Comparison of ENCODE assay signal across 21 cellular contexts in the genomic region with DNA sequence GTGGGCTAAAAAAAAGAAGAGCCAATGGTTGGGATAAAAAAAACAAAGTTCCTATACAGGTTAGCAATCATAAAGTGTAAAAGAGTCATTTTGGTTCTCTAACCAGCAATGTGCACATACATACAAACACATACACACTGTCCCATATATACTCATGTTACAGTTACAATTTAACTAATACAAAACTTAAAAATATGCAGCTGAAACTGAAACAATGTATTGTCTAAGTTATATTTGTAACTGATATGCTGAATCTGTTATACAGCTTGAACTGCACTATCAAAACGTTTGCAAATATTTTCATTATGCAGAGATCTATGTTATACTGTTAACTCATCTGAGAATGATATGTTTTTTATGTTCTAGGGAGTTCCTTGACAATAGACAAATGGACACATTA.
DNase-seq lines count a peak whose midpoint lies in the region; ATAC-seq, FAIRE-seq and TF ChIP-seq lines count a peak whose summit lies in the region.
"Had no signal": no experiment of that assay in that cellular context is flagged by ENCODE, and none has a peak within 500 bp of the region (broad histone marks: within the 10 kb centered on the region; RNA-seq: fewer than 3 reads in every experiment).

No MANE protein-coding gene starts in this region.

- H3K36me3 ChIP-seq in MM.1S (replicated peaks; ENCODE audit: insufficient read depth, low read length), result no peaks in the 10 kb centered on the region
- no peaks in the 10 kb centered on the region for H3K36me3 ChIP-seq in CD4-positive, alpha-beta memory T cell (ENCODE audit: insufficient read depth, low read length)
- H3K36me3 ChIP-seq: cardiac muscle cell, pancreas had no signal

- H3K9ac ChIP-seq in MM.1S (ENCODE audit: low read length), result no peak overlapping the region; the same call in 1 of the 2 replicates
- H3K9ac ChIP-seq: GM23248 had no signal

- peaks cover 41% of the 10 kb centered on the region for H3K4me1 ChIP-seq in MM.1S (ENCODE audit: low read length)
- peaks cover 19% of the 10 kb centered on the region for H3K4me1 ChIP-seq in CD4-positive, alpha-beta memory T cell (ENCODE audit: insufficient read depth, low read length)
- H3K4me1 ChIP-seq: pancreas had no signal

- H3F3A ChIP-seq in MM.1S (ENCODE audit: insufficient read depth, low read length), result peaks cover 27% of the 10 kb centered on the region

- intact Hi-C loops in CD4-positive, alpha-beta memory T cell (cut with micrococcal nuclease), result no loop called here

- ATAC-seq in GM18870 (IDR thresholded peaks at IDR 0.05; ENCODE audit: unreplicated experiment), result peak; percentile 78
- ATAC-seq in GM21528 (IDR thresholded peaks at IDR 0.05; ENCODE audit: low FRiP score, unreplicated experiment), result peak; percentile 65
- ATAC-seq in HG03095 (IDR thresholded peaks at IDR 0.05; ENCODE audit: unreplicated experiment), result peak; percentile 52
- ATAC-seq: activated naive CD8-positive, alpha-beta T cell treated with anti-CD3 and anti-CD28 coated beads, Interleukin-2, amount 50 U/mL, for 24 hours; esophagus mucosa; pancreas; T-cell had no signal

- CTCF ChIA-PET in CD4-positive, alpha-beta memory T cell (lab: Charles Lee; ENCODE audit: partially characterized antibody), result interaction anchor here (1.5 kb wide), 1 partner anchor 327 kb away, joined by 5 read pairs; no protein-coding TSS in a partner anchor

- no peak overlapping the region for H3K27ac Mint-ChIP-seq in CD4-positive, alpha-beta memory T cell
- H3K27ac Mint-ChIP-seq: activated naive CD8-positive, alpha-beta T cell treated with anti-CD3 and anti-CD28 coated beads, Interleukin-2, amount 50 U/mL, for 24 hours; activated T-helper 1 cell treated with anti-CD3 and anti-CD28 coated beads, Interleukin-12 subunit alpha, Interleukin-12 subunit beta, Interleukin-2, Interleukin-4 antibody, amounts not matched to agents 30 ng/mL and 10 ng/mL and 1 ng/mL, durations not matched to agents 14 hours and 24 hours and 36 hours; T-cell had no signal

- H3K9me2 ChIP-seq in MM.1S (replicated peaks; ENCODE audit: insufficient read depth, low read length), result no peaks in the 10 kb centered on the region

- no peaks in the 10 kb centered on the region for H3K27me3 Mint-ChIP-seq in CD4-positive, alpha-beta memory T cell
- H3K27me3 Mint-ChIP-seq: activated naive CD8-positive, alpha-beta T cell treated with anti-CD3 and anti-CD28 coated beads, Interleukin-2, amount 50 U/mL, for 24 hours; naive B cell; T-cell had no signal

- peak overlapping the region; percentile 82; the same call in 1 of the 2 replicates for H3K27ac ChIP-seq in MM.1S (ENCODE audit: low read length)
- H3K27ac ChIP-seq in CD4-positive, alpha-beta memory T cell (ENCODE audit: low read depth, low read length), result no peak overlapping the region
- H3K27ac ChIP-seq: cardiac muscle cell, GM23248, pancreas, VCaP had no signal

- H3K27me3 ChIP-seq in MM.1S (replicated peaks; ENCODE audit: insufficient read depth, low read length), result no peaks in the 10 kb centered on the region
- no peaks in the 10 kb centered on the region for H3K27me3 ChIP-seq in CD4-positive, alpha-beta memory T cell (ENCODE audit: insufficient read depth, low read length)
- H3K27me3 ChIP-seq: cardiac muscle cell, pancreas had no signal

- H2AFZ ChIP-seq in MM.1S (ENCODE audit: low read length), result no peak overlapping the region
- H2AFZ ChIP-seq: GM23248 had no signal

- POLR2A ChIA-PET in CD4-positive, alpha-beta memory T cell (lab: Charles Lee; ENCODE audit: partially characterized antibody), result no interaction called here

- H3K4me3 ChIP-seq in MM.1S (ENCODE audit: low read length), result peak overlapping the region; percentile 48; the same call in 1 of the 2 replicates
- H3K4me3 ChIP-seq in CD4-positive, alpha-beta memory T cell (ENCODE audit: low read length in 2 of 2), result no peak overlapping the region
- H3K4me3 ChIP-seq: cardiac muscle cell, GM23248, pancreas had no signal

- peaks cover 56% of the 10 kb centered on the region for H3K79me2 ChIP-seq in MM.1S (ENCODE audit: low read length)

- TF ChIP-seq CTCF in MM.1S (IDR thresholded peaks at IDR 0.05; ENCODE audit: low read length), result no peak

- no peak for FAIRE-seq in HTR-8/SVneo (lab: Jason Lieb, UNC)

- H3K4me2 ChIP-seq in MM.1S (ENCODE audit: low read depth, low read length), result peak overlapping the region; percentile 88

- no peaks in the 10 kb centered on the region for H3K9me3 ChIP-seq in MM.1S (replicated peaks; ENCODE audit: insufficient read depth, low read length)
- H3K9me3 ChIP-seq in CD4-positive, alpha-beta memory T cell (ENCODE audit: control insufficient read depth in 1 of 2, low read length in 2 of 2), result no peaks in the 10 kb centered on the region
- H3K9me3 ChIP-seq: pancreas had no signal

- H3K4me3 Mint-ChIP-seq in CD4-positive, alpha-beta memory T cell, result no peak overlapping the region
- H3K4me3 Mint-ChIP-seq: activated naive CD8-positive, alpha-beta T cell treated with anti-CD3 and anti-CD28 coated beads, Interleukin-2, amount 50 U/mL, for 24 hours; activated T-helper 1 cell treated with anti-CD3 and anti-CD28 coated beads, Interleukin-12 subunit alpha, Interleukin-12 subunit beta, Interleukin-2, Interleukin-4 antibody, amounts not matched to agents 30 ng/mL and 10 ng/mL and 1 ng/mL, durations not matched to agents 14 hours and 24 hours and 36 hours; T-cell had no signal

- no peaks in the 10 kb centered on the region for H4K20me1 ChIP-seq in MM.1S (ENCODE audit: insufficient read depth, low read length)

- DNase-seq in MM.1S, result peak; percentile 57
- DNase-seq in CD4-positive, alpha-beta memory T cell, result no peak
- DNase-seq in HTR-8/SVneo (ENCODE audit: insufficient read length, low spot score), result no peak
- no peak for DNase-seq in NCI-H1436 treated with DMSO at 0.1 percent for 48 hours (lab: John Stamatoyannopoulos, UW)
- DNase-seq: activated naive CD8-positive, alpha-beta T cell treated with anti-CD3 and anti-CD28 coated beads, Interleukin-2, amount 50 U/mL, for 24 hours; AML-193; glutamatergic neuron; GM23248; naive B cell; NCI-H1694 treated with DMSO at 0.1 percent for 48 hours; NCI-H446; pancreas; stimulated activated CD4-positive, alpha-beta T cell treated with anti-CD3 and anti-CD28 coated beads, Interleukin-2, amount 100 ng/mL, for 48 hours; T-cell had no signal

- H3K36me3 Mint-ChIP-seq in CD4-positive, alpha-beta memory T cell, result peaks cover 25 to 28% of the 10 kb centered on the region in 2 donors

- peaks cover 36 to 62% (median 51%) of the 10 kb centered on the region in 4 donors for H3K4me1 Mint-ChIP-seq in CD4-positive, alpha-beta memory T cell

- peaks cover 0 to 6% (median 2%) of the 10 kb centered on the region in 8 donors for H3K9me3 Mint-ChIP-seq in CD4-positive, alpha-beta memory T cell
